ENCODE assay signal across 14 cellular contexts in the genomic region with DNA sequence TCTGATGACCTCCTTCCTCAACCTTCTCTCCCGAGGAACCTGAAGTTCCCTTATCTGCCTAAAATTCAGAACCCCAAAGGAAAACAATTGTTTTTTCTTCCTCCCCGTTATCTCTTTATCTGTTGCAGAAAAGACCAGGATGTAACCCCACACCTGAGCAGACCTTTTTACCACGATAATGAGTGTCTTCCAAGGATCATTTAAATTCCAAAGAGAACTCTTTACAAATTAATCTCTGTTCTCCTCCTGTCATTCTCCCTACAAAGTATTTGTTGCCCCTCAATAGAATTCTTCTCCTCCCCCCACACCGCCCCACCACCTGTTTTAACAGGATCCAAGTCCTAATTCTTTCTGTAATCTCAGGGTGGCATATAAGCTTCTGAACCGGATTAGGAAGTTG.
DNase-seq lines count a peak whose midpoint lies in the region; TF ChIP-seq lines count a peak whose summit lies in the region.
"Had no signal": no experiment of that assay in that cellular context is flagged by ENCODE, and none has a peak within 500 bp of the region (broad histone marks: within the 10 kb centered on the region; RNA-seq: fewer than 3 reads in every experiment).

No MANE protein-coding gene starts in this region.

- H3K9ac ChIP-seq in HUES6 (ENCODE audit: low read length) (no peak overlapping the region), MM.1S (ENCODE audit: low read length) (no peak overlapping the region)
- H3K9ac ChIP-seq: BLaER1 treated with 17β-estradiol and CSF1 and Interleukin-3, amounts not matched to agents 10 nM and 100 nM had no signal

- no peaks in the 10 kb centered on the region for H3K79me2 ChIP-seq in MM.1S (ENCODE audit: low read length)

- H3K4me1 Mint-ChIP-seq in T-helper 2 cell treated with Interferon-gamma antibody and Interleukin-4, amounts not matched to agents 5 μg/mL and 100 μg/mL, for 36 hours (ENCODE audit: low read depth), result no peaks in the 10 kb centered on the region
- H3K4me1 Mint-ChIP-seq: B cell had no signal

- no peak overlapping the region for H3K4me2 ChIP-seq in MM.1S (ENCODE audit: low read depth, low read length)
- H3K4me2 ChIP-seq: BLaER1 treated with 17β-estradiol and CSF1 and Interleukin-3, amounts not matched to agents 10 nM and 100 nM had no signal

- DNase-seq in WERI-Rb-1 (peak; percentile 46), iPS DF 19.7 (ENCODE audit: low read depth, low spot score) (peak; percentile 7), NCI-H1105 treated with DMSO at 0.1 percent for 48 hours (lab: John Stamatoyannopoulos, UW) (no peak), MM.1S (no peak), dermis blood vessel endothelial cell (no peak)
- no peak for DNase-seq in T-helper 2 cell treated with Interferon-gamma antibody and Interleukin-4, amounts not matched to agents 5 μg/mL and 100 μg/mL, for 36 hours (ENCODE audit: low spot score)
- DNase-seq: Calu3; CD8-positive, alpha-beta T cell; DMS79 treated with DMSO at 0.1 percent for 48 hours; GF-D8; HCEC 1CT had no signal

- H3K36me3 ChIP-seq in HUES6 (ENCODE audit: control insufficient read depth, insufficient read depth, low read length) (no peaks in the 10 kb centered on the region), WERI-Rb-1 (no peaks in the 10 kb centered on the region), MM.1S (replicated peaks; ENCODE audit: insufficient read depth, low read length) (no peaks in the 10 kb centered on the region)
- H3K36me3 ChIP-seq: BLaER1 treated with 17β-estradiol and CSF1 and Interleukin-3, amounts not matched to agents 10 nM and 100 nM had no signal

- H3K27ac ChIP-seq in HUES6 (ENCODE audit: low read depth, low read length) (peak overlapping the region; percentile 21), WERI-Rb-1 (no peak overlapping the region), MM.1S (ENCODE audit: low read length) (no peak overlapping the region)
- H3K27ac ChIP-seq: BLaER1 treated with 17β-estradiol and CSF1 and Interleukin-3, amounts not matched to agents 10 nM and 100 nM had no signal

- H3K27me3 Mint-ChIP-seq in T-helper 2 cell treated with Interferon-gamma antibody and Interleukin-4, amounts not matched to agents 5 μg/mL and 100 μg/mL, for 36 hours (ENCODE audit: low read depth), result no peaks in the 10 kb centered on the region
- H3K27me3 Mint-ChIP-seq: B cell had no signal

- H4K20me1 ChIP-seq in MM.1S (ENCODE audit: insufficient read depth, low read length), result no peaks in the 10 kb centered on the region
- H4K20me1 ChIP-seq: BLaER1 treated with 17β-estradiol and CSF1 and Interleukin-3, amounts not matched to agents 10 nM and 100 nM had no signal

- H3F3A ChIP-seq in MM.1S (ENCODE audit: insufficient read depth, low read length), result no peaks in the 10 kb centered on the region

- H3K4me3 ChIP-seq in HUES6 (ENCODE audit: low read depth, low read length) (no peak overlapping the region), WERI-Rb-1 (ENCODE audit: low read depth, low read length) (no peak overlapping the region), MM.1S (ENCODE audit: low read length) (no peak overlapping the region)
- H3K4me3 ChIP-seq: BLaER1 treated with 17β-estradiol and CSF1 and Interleukin-3, amounts not matched to agents 10 nM and 100 nM had no signal

- H3K9me2 ChIP-seq in MM.1S (replicated peaks; ENCODE audit: insufficient read depth, low read length), result no peaks in the 10 kb centered on the region

- TF ChIP-seq CTCF in WERI-Rb-1 (IDR thresholded peaks at IDR 0.05; ENCODE audit: low read depth, low read length) (no peak), MM.1S (IDR thresholded peaks at IDR 0.05; ENCODE audit: low read length) (no peak)

- H3K9me3 ChIP-seq in HUES6 (ENCODE audit: control insufficient read depth, insufficient read depth, low read depth, low read length) (peaks cover 21% of the 10 kb centered on the region), WERI-Rb-1 (ENCODE audit: severe bottlenecking) (no peaks in the 10 kb centered on the region), MM.1S (replicated peaks; ENCODE audit: insufficient read depth, low read length) (no peaks in the 10 kb centered on the region)
- H3K9me3 ChIP-seq: BLaER1 treated with 17β-estradiol and CSF1 and Interleukin-3, amounts not matched to agents 10 nM and 100 nM had no signal

- no peak overlapping the region for H2AFZ ChIP-seq in MM.1S (ENCODE audit: low read length)

- no peaks in the 10 kb centered on the region for H3K9me3 Mint-ChIP-seq in T-helper 2 cell treated with Interferon-gamma antibody and Interleukin-4, amounts not matched to agents 5 μg/mL and 100 μg/mL, for 36 hours
- H3K9me3 Mint-ChIP-seq: CD8-positive, alpha-beta T cell had no signal

- H3K27ac Mint-ChIP-seq in T-helper 2 cell treated with Interferon-gamma antibody and Interleukin-4, amounts not matched to agents 5 μg/mL and 100 μg/mL, for 36 hours, result no peak overlapping the region
- H3K27ac Mint-ChIP-seq: B cell; CD8-positive, alpha-beta T cell had no signal

- H3K27me3 ChIP-seq in HUES6 (ENCODE audit: control insufficient read depth, insufficient read depth, low read length) (no peaks in the 10 kb centered on the region), WERI-Rb-1 (ENCODE audit: insufficient read depth, low read depth, severe bottlenecking) (peaks cover 7% of the 10 kb centered on the region), MM.1S (replicated peaks; ENCODE audit: insufficient read depth, low read length) (no peaks in the 10 kb centered on the region)
- H3K27me3 ChIP-seq: BLaER1 treated with 17β-estradiol and CSF1 and Interleukin-3, amounts not matched to agents 10 nM and 100 nM had no signal

- no peaks in the 10 kb centered on the region for H3K36me3 Mint-ChIP-seq in T-helper 2 cell treated with Interferon-gamma antibody and Interleukin-4, amounts not matched to agents 5 μg/mL and 100 μg/mL, for 36 hours (ENCODE audit: low read depth)
- H3K36me3 Mint-ChIP-seq: CD8-positive, alpha-beta T cell had no signal

- H3K4me3 Mint-ChIP-seq in T-helper 2 cell treated with Interferon-gamma antibody and Interleukin-4, amounts not matched to agents 5 μg/mL and 100 μg/mL, for 36 hours, result no peak overlapping the region
- H3K4me3 Mint-ChIP-seq: B cell; CD8-positive, alpha-beta T cell had no signal

- H3K4me1 ChIP-seq in HUES6 (ENCODE audit: control insufficient read depth, insufficient read depth, low read length) (peaks cover 18% of the 10 kb centered on the region), MM.1S (ENCODE audit: low read length) (peaks cover 5% of the 10 kb centered on the region; the same call in 1 of the 2 replicates)
- H3K4me1 ChIP-seq: BLaER1 treated with 17β-estradiol and CSF1 and Interleukin-3, amounts not matched to agents 10 nM and 100 nM had no signal

Comparison
In these comparisons a context has a peak if more than half of its experiments do, and no peak if none do; other contexts are left out.
1. DNase-seq: peak in WERI-Rb-1 (single experiment) and iPS DF 19.7 (single experiment); none in NCI-H1105 treated with DMSO at 0.1 percent for 48 hours (single experiment), MM.1S (single experiment), dermis blood vessel endothelial cell (single experiment) and T-helper 2 cell treated with Interferon-gamma antibody and Interleukin-4, amounts not matched to agents 5 μg/mL and 100 μg/mL, for 36 hours (single experiment).